ENCODE assay signal across 12 cellular contexts in the genomic region with DNA sequence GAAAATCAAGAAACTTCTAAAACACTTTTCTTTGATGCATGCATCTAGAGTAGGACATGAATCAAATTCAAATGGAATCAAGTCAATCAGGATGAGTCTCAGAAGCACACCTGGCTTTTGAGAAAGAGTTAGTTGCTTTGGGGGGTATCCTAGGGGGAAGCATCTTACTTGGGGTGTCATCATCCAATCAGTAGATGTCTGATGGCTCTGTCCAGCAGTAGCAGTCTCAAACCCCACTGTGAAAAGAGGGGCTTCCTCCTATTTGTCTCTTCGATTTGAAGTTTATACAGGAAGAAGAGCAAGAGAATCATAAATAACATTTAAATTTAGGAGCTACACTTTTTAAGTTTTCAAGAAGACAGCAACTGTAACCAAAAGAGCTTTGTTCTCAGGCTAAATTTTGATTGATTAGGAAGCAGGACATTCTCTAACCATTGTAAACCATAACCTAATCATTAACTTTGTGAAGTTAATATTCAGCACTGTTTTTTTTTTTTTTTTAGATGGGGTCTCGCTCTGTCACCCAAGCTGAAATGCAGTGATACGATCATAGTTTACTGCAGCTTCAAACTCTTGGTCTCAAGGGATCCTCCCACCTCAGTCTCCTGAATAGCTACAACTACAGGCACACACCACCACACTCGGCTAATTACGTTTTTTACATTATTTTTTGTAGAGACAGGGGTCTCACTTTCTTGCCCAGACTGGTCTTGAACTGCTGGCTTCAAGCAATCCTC.
A peak's percentile ranks its signal among the peaks of the same experiment; 100 is the strongest.
DNase-seq lines count a peak whose midpoint lies in the region; ATAC-seq, FAIRE-seq and TF ChIP-seq lines count a peak whose summit lies in the region.
"Had no signal": no experiment of that assay in that cellular context is flagged by ENCODE, and none has a peak within 500 bp of the region (broad histone marks: within the 10 kb centered on the region; RNA-seq: fewer than 3 reads in every experiment).

No MANE protein-coding gene starts in this region.

- H4K20me1 ChIP-seq in GM12878 (ENCODE audit: control insufficient read depth, insufficient read depth): no peaks in the 10 kb centered on the region

- no TSS peak for BruUV-seq in GM12878 (replicated peaks; lab: Mats Ljungman, UMichigan)

- RAD21 ChIA-PET in GM12878 (lab: Charles Lee; ENCODE audit: unreplicated experiment): no interaction called here

- no peaks in the 10 kb centered on the region for H3K9me3 ChIP-seq in GM12878 (replicated peaks; ENCODE audit: control insufficient read depth, insufficient read depth, low read length)

- H3K27ac ChIP-seq in GM12878 (ENCODE audit: control insufficient read depth, insufficient read depth): no peak overlapping the region
- H3K27ac ChIP-seq: SJSA1 had no signal

- SMC1A ChIA-PET in GM12878 (lab: Charles Lee; ENCODE audit: uncharacterized antibody, unreplicated experiment): interaction anchor here (0.6 to 1.4 kb wide), 2 partner anchors 108 to 1446 kb away, joined by 3 read pairs; no protein-coding TSS in a partner anchor

- H3K9ac ChIP-seq in GM12878 (ENCODE audit: control insufficient read depth, insufficient read depth, low read length): no peak overlapping the region

- H3K36me3 ChIP-seq in GM12878 (ENCODE audit: control insufficient read depth in 2 of 2, insufficient read depth in 2 of 2, low read length in 1 of 2): no peaks in the 10 kb centered on the region
- H3K36me3 ChIP-seq: SJSA1 had no signal

- H2AFZ ChIP-seq in GM12878 (ENCODE audit: control insufficient read depth, low read depth, low read length): no peak overlapping the region

- H3K4me2 ChIP-seq in GM12878 (ENCODE audit: control insufficient read depth, insufficient read depth): no peak overlapping the region

- DNase-seq in ACHN (peak; percentile 27), GM12878 (ENCODE audit: low read depth, low spot score) (no peak), NCI-H1694 treated with DMSO at 0.1 percent for 48 hours (lab: John Stamatoyannopoulos, UW) (no peak), D341Med (ENCODE audit: low spot score) (no peak)
- no peak for DNase-seq in stimulated activated CD4-positive, alpha-beta T cell treated with anti-CD3 and anti-CD28 coated beads, Interleukin-4, amount 100 ng/mL, for 4 hours
- DNase-seq: DMS153, posterior cingulate gyrus had no signal

- intact Hi-C loops in GM12878 (cut with micrococcal nuclease; ENCODE audit: unreplicated experiment): no loop called here

- no peak for TF ChIP-seq CTCF in GM12878 (IDR thresholded peaks at IDR 0.05 in 2 of 3, conservative IDR thresholded peaks at IDR 0.05 in 1 of 3; ENCODE audit: control insufficient read depth in 2 of 3, extremely low read depth in 1 of 3, insufficient read depth in 1 of 3, low read depth in 3 of 3, low read length in 3 of 3)

- 0% methylated on average over 5 of the region's 5 CpGs for WGBS in GM12878 (ENCODE audit: insufficient coverage, insufficient replicate concordance, low lambda C conversion rate, missing lambda C conversion rate)

- TF ChIP-seq EP300 in GM12878 (IDR thresholded peaks at IDR 0.05; ENCODE audit: borderline replicate concordance in 1 of 2, control insufficient read depth in 1 of 2, low read depth in 2 of 2, low read length in 2 of 2): no peak

- TF ChIP-seq RAD21 in GM12878 (IDR thresholded peaks at IDR 0.05; ENCODE audit: insufficient read depth, low read depth, low read length): no peak

- TF ChIP-seq POLR2A in GM12878 (IDR thresholded peaks at IDR 0.05; ENCODE audit: low read depth, low read length): no peak

- no peak overlapping the region for H3K4me3 ChIP-seq in GM12878
- H3K4me3 ChIP-seq: SJSA1 had no signal

- in situ Hi-C loops in ACHN (cut with HindIII; ENCODE audit: low pct_ligation_motif_present, low pct_unique_long_range_greater_than_20kb, low sequenced_read_pairs): no loop called here
- in situ Hi-C loops in GM12878 (cut with MboI): no loop called here

- H3K27me3 ChIP-seq in GM12878 (replicated peaks in 1 of 2; ENCODE audit: control insufficient read depth in 2 of 2, insufficient read depth in 2 of 2, low read length in 1 of 2): no peaks in the 10 kb centered on the region
- H3K27me3 ChIP-seq: SJSA1 had no signal

- no peaks in the 10 kb centered on the region for H3K4me1 ChIP-seq in GM12878 (ENCODE audit: control insufficient read depth, insufficient read depth, low read length)
- H3K4me1 ChIP-seq: SJSA1 had no signal

- no peaks in the 10 kb centered on the region for H3K79me2 ChIP-seq in GM12878 (ENCODE audit: control insufficient read depth, insufficient read depth, low read length)

- no peak for FAIRE-seq in GM12878 (lab: Jason Lieb, UNC)
- FAIRE-seq: colon had no signal

- POLR2A ChIA-PET in GM12878 (lab: Charles Lee): no interaction called here

- peak; percentile 85 for ATAC-seq in GM19438 (IDR thresholded peaks at IDR 0.05; ENCODE audit: low read depth, unreplicated experiment)
- ATAC-seq in HG03097 (IDR thresholded peaks at IDR 0.05; ENCODE audit: low FRiP score, unreplicated experiment): peak; percentile 67
- peak; percentile 54 for ATAC-seq in GM12878
- no peak for ATAC-seq in HG03095 (IDR thresholded peaks at IDR 0.05; ENCODE audit: unreplicated experiment)

- CTCF ChIA-PET in GM12878 (lab: Yijun Ruan, JAX): interaction anchor here (0.6 to 0.9 kb wide), 2 partner anchors 94 to 96 kb away, joined by 3 read pairs; no protein-coding TSS in a partner anchor

TF ChIP-seq in GM12878, 131 proteins besides CTCF, POLR2A, EP300 and RAD21:
- TF ChIP-seq TARDBP (IDR thresholded peaks at IDR 0.05; ENCODE audit: borderline replicate concordance) (no peak), MTA3 (IDR thresholded peaks at IDR 0.05; ENCODE audit: borderline replicate concordance, low read length) (no peak), ZNF384 (IDR thresholded peaks at IDR 0.05; ENCODE audit: borderline replicate concordance, low read depth, low read length) (peak; percentile 45; the same call in 1 of the 2 replicates)
- TF ChIP-seq, protein P1, sequence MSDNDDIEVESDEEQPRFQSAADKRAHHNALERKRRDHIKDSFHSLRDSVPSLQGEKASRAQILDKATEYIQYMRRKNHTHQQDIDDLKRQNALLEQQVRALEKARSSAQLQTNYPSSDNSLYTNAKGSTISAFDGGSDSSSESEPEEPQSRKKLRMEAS (IDR thresholded peaks at IDR 0.05; ENCODE audit: low read depth, low read length): no peak
